17 cellular contexts compared by ENCODE assay signal in genomic region chr4:38846015-38846414, GRCh38.
"Had no signal": no experiment of that assay in that cellular context is flagged by ENCODE, and none has a peak within 500 bp of the region (broad histone marks: within the 10 kb centered on the region; RNA-seq: fewer than 3 reads in every experiment).

No MANE protein-coding gene starts in this region.

- ATAC-seq: activated T-cell treated with anti-CD3 and anti-CD28 coated beads, Interleukin-2, amount 50 U/mL, for 72 hours; gastroesophageal sphincter; heart left ventricle; right cardiac atrium had no signal

- H3K36me3 Mint-ChIP-seq: neural progenitor cell, type B pancreatic cell had no signal

- DNase-seq: activated CD4-positive, CD25-positive, alpha-beta regulatory T cell treated with anti-CD3 and anti-CD28 coated beads, Interleukin-2, amount 50 U/mL, for 72 hours; activated CD8-positive, alpha-beta memory T cell treated with anti-CD3 and anti-CD28 coated beads for 24 hours; activated CD8-positive, alpha-beta memory T cell treated with anti-CD3 and anti-CD28 coated beads, Interleukin-2, amount 50 U/mL, for 48 hours; activated effector memory CD4-positive, alpha-beta T cell treated with anti-CD3 and anti-CD28 coated beads, Interleukin-2, amount 50 U/mL, for 16 hours; activated naive CD4-positive, alpha-beta T cell treated with anti-CD3 and anti-CD28 coated beads, Interleukin-2, amount 50 U/mL, for 16 hours; activated T-cell treated with anti-CD3 and anti-CD28 coated beads, Interleukin-2, amount 50 U/mL, for 72 hours; cerebellar nuclear complex; effector CD4-positive, alpha-beta T cell; heart left ventricle; left ventricle myocardium inferior; mammary epithelial cell; right cardiac atrium; stomach; T1000 had no signal

- H3K27ac Mint-ChIP-seq: activated T-cell treated with anti-CD3 and anti-CD28 coated beads, Interleukin-2, amount 50 U/mL, for 72 hours; neural progenitor cell; type B pancreatic cell had no signal

- H3K4me3 Mint-ChIP-seq: activated T-cell treated with anti-CD3 and anti-CD28 coated beads, Interleukin-2, amount 50 U/mL, for 72 hours; neural progenitor cell; type B pancreatic cell had no signal

- H3K27me3 Mint-ChIP-seq: type B pancreatic cell had no signal
